In the genomic region with DNA sequence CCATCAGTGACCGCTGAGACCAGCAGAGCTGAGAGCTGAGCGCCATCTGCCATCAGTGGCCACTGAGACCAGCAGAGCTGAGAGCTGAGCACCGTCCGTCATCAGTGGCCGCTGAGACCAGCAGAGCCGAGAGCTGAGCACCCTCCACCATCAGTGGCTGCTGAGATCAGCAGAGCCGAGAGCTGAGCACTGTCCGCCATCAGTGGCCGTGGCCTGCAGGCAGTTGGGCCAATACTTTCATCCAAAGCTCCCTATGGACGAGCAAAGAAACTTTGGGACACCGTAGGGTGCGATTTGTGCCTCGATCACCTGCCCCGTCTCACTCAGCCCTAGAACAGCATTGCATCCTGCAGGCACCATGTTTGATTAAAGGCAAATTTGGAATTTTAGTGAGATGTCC, we compare ENCODE assay signal across 23 cellular contexts.
DNase-seq lines count a peak whose midpoint lies in the region; ATAC-seq and TF ChIP-seq lines count a peak whose summit lies in the region.
"Had no signal": no experiment of that assay in that cellular context is flagged by ENCODE, and none has a peak within 500 bp of the region (broad histone marks: within the 10 kb centered on the region; RNA-seq: fewer than 3 reads in every experiment).

No MANE protein-coding gene starts in this region.

- intact Hi-C loops in sigmoid colon (cut with DNase I), result no loop called here

- TF ChIP-seq CTCF in WTC11 (IDR thresholded peaks at IDR 0.05), result no peak
- no peak for TF ChIP-seq CTCF in sigmoid colon (IDR thresholded peaks at IDR 0.05)
- TF ChIP-seq CTCF in WERI-Rb-1 (IDR thresholded peaks at IDR 0.05; ENCODE audit: low read depth, low read length), result no peak

- H3K9me3 Mint-ChIP-seq in WTC11, result peaks cover 16% of the 10 kb centered on the region
- H3K9me3 Mint-ChIP-seq: CD4-positive, alpha-beta T cell; CD8-positive, alpha-beta memory T cell had no signal

- peaks cover 97% of the 10 kb centered on the region for H3K27me3 Mint-ChIP-seq in WTC11 (ENCODE audit: low read depth)
- H3K27me3 Mint-ChIP-seq: CD4-positive, alpha-beta T cell had no signal

- ATAC-seq in WTC11, result no peak
- ATAC-seq: A549, GM12878 had no signal

- no peaks in the 10 kb centered on the region for H3K4me1 ChIP-seq in sigmoid colon
- H3K4me1 ChIP-seq: A549, BE2C had no signal

- H3K27ac ChIP-seq in sigmoid colon (no peak overlapping the region), WERI-Rb-1 (no peak overlapping the region)
- H3K27ac ChIP-seq: A549; BLaER1 treated with 17β-estradiol and CSF1 and Interleukin-3, amounts not matched to agents 10 nM and 100 nM; GM23248 had no signal

- H3K4me3 Mint-ChIP-seq in WTC11, result no peak overlapping the region
- H3K4me3 Mint-ChIP-seq: CD14-positive monocyte; CD4-positive, alpha-beta T cell; CD8-positive, alpha-beta memory T cell had no signal

- no peaks in the 10 kb centered on the region for H3K4me1 Mint-ChIP-seq in WTC11
- H3K4me1 Mint-ChIP-seq: CD14-positive monocyte; CD8-positive, alpha-beta memory T cell had no signal

- POLR2A ChIA-PET in WTC11 (lab: Charles Lee), result no interaction called here

- DNase-seq in WTC11 (ENCODE audit: low spot score) (peak; percentile 4), sigmoid colon (peak; percentile 27), occipital lobe (lab: John Stamatoyannopoulos, UW) (no peak), WERI-Rb-1 (no peak)
- DNase-seq in activated CD4-positive, CD25-positive, alpha-beta regulatory T cell treated with anti-CD3 and anti-CD28 coated beads, Interleukin-2, amount 50 U/mL, for 72 hours, result no peak
- DNase-seq: 8988T; ACHN; AML-193; BE2C; CD4-positive, alpha-beta T cell; CD8-positive, alpha-beta memory T cell; DMS 273 treated with DMSO at 0.1 percent for 48 hours; DMS79; EL; GDM1; GM23248; H7; HCEC 1CT had no signal

- 92 to 93% methylated on average over 14 of the region's 14 CpGs for WGBS in sigmoid colon, 2 donors

- CTCF ChIA-PET in WTC11 (lab: Charles Lee), result interaction anchor here (1.7 kb wide), 1 partner anchor 128 kb away, joined by 4 read pairs; no protein-coding TSS in a partner anchor

- H3K4me3 ChIP-seq in iPS-18c (ENCODE audit: insufficient read depth, low read depth, low read length) (peak overlapping the region; percentile 15; the same call in 1 of the 2 replicates), sigmoid colon (no peak overlapping the region), WERI-Rb-1 (ENCODE audit: low read depth, low read length) (no peak overlapping the region)
- H3K4me3 ChIP-seq: A549; BLaER1 treated with 17β-estradiol and CSF1 and Interleukin-3, amounts not matched to agents 10 nM and 100 nM; GM12878; GM23248 had no signal

- TF ChIP-seq EP300 in sigmoid colon (IDR thresholded peaks at IDR 0.05), result no peak

- peaks cover 52% of the 10 kb centered on the region for H3K9me3 ChIP-seq in iPS-18c (ENCODE audit: control insufficient read depth, insufficient read depth, low read length)
- H3K9me3 ChIP-seq in sigmoid colon, result no peaks in the 10 kb centered on the region
- no peaks in the 10 kb centered on the region for H3K9me3 ChIP-seq in WERI-Rb-1 (ENCODE audit: severe bottlenecking)
- H3K9me3 ChIP-seq: A549, BE2C had no signal

- H3K27me3 ChIP-seq in sigmoid colon, result peaks cover 0 to 8% (median 0%) of the 10 kb centered on the region in 3 donors
- no peaks in the 10 kb centered on the region for H3K27me3 ChIP-seq in WERI-Rb-1 (ENCODE audit: insufficient read depth, low read depth, severe bottlenecking)
- H3K27me3 ChIP-seq: BE2C; BLaER1 treated with 17β-estradiol and CSF1 and Interleukin-3, amounts not matched to agents 10 nM and 100 nM had no signal

- peaks cover 10% of the 10 kb centered on the region for H3K36me3 Mint-ChIP-seq in WTC11
- H3K36me3 Mint-ChIP-seq: CD14-positive monocyte; CD8-positive, alpha-beta memory T cell had no signal

- no peak for TF ChIP-seq POLR2A in sigmoid colon (IDR thresholded peaks at IDR 0.05)

- H3K36me3 ChIP-seq in sigmoid colon, result no peaks in the 10 kb centered on the region
- H3K36me3 ChIP-seq in WERI-Rb-1, result no peaks in the 10 kb centered on the region
- H3K36me3 ChIP-seq: BE2C; BLaER1 treated with 17β-estradiol and CSF1 and Interleukin-3, amounts not matched to agents 10 nM and 100 nM had no signal

- no peak overlapping the region for H3K27ac Mint-ChIP-seq in WTC11
- H3K27ac Mint-ChIP-seq: CD4-positive, alpha-beta T cell; CD8-positive, alpha-beta memory T cell had no signal

TF ChIP-seq in WTC11, 78 proteins besides CTCF, POLR2A, EP300 and RAD21:
- TF ChIP-seq, protein P1, sequence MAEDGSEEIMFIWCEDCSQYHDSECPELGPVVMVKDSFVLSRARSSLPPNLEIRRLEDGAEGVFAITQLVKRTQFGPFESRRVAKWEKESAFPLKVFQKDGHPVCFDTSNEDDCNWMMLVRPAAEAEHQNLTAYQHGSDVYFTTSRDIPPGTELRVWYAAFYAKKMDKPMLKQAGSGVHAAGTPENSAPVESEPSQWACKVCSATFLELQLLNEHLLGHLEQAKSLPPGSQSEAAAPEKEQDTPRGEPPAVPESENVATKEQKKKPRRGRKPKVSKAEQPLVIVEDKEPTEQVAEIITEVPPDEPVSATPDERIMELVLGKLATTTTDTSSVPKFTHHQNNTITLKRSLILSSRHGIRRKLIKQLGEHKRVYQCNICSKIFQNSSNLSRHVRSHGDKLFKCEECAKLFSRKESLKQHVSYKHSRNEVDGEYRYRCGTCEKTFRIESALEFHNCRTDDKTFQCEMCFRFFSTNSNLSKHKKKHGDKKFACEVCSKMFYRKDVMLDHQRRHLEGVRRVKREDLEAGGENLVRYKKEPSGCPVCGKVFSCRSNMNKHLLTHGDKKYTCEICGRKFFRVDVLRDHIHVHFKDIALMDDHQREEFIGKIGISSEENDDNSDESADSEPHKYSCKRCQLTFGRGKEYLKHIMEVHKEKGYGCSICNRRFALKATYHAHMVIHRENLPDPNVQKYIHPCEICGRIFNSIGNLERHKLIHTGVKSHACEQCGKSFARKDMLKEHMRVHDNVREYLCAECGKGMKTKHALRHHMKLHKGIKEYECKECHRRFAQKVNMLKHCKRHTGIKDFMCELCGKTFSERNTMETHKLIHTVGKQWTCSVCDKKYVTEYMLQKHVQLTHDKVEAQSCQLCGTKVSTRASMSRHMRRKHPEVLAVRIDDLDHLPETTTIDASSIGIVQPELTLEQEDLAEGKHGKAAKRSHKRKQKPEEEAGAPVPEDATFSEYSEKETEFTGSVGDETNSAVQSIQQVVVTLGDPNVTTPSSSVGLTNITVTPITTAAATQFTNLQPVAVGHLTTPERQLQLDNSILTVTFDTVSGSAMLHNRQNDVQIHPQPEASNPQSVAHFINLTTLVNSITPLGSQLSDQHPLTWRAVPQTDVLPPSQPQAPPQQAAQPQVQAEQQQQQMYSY (CRISPR knock-in tag; IDR thresholded peaks at IDR 0.05), result no peak
- no peak for TF ChIP-seq CREB1 (CRISPR knock-in tag; IDR thresholded peaks at IDR 0.05)
- TF ChIP-seq ZNF423 (CRISPR knock-in tag; IDR thresholded peaks at IDR 0.05), result no peak
- TF ChIP-seq, protein P2, sequence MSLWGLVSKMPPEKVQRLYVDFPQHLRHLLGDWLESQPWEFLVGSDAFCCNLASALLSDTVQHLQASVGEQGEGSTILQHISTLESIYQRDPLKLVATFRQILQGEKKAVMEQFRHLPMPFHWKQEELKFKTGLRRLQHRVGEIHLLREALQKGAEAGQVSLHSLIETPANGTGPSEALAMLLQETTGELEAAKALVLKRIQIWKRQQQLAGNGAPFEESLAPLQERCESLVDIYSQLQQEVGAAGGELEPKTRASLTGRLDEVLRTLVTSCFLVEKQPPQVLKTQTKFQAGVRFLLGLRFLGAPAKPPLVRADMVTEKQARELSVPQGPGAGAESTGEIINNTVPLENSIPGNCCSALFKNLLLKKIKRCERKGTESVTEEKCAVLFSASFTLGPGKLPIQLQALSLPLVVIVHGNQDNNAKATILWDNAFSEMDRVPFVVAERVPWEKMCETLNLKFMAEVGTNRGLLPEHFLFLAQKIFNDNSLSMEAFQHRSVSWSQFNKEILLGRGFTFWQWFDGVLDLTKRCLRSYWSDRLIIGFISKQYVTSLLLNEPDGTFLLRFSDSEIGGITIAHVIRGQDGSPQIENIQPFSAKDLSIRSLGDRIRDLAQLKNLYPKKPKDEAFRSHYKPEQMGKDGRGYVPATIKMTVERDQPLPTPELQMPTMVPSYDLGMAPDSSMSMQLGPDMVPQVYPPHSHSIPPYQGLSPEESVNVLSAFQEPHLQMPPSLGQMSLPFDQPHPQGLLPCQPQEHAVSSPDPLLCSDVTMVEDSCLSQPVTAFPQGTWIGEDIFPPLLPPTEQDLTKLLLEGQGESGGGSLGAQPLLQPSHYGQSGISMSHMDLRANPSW (CRISPR knock-in tag; conservative IDR thresholded peaks at IDR 0.05; ENCODE audit: low read depth), result no peak
- TF ChIP-seq, protein P3, sequence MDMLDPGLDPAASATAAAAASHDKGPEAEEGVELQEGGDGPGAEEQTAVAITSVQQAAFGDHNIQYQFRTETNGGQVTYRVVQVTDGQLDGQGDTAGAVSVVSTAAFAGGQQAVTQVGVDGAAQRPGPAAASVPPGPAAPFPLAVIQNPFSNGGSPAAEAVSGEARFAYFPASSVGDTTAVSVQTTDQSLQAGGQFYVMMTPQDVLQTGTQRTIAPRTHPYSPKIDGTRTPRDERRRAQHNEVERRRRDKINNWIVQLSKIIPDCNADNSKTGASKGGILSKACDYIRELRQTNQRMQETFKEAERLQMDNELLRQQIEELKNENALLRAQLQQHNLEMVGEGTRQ (CRISPR knock-in tag; IDR thresholded peaks at IDR 0.05), result no peak
- TF ChIP-seq, protein P4, sequence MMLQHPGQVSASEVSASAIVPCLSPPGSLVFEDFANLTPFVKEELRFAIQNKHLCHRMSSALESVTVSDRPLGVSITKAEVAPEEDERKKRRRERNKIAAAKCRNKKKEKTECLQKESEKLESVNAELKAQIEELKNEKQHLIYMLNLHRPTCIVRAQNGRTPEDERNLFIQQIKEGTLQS (CRISPR knock-in tag; conservative IDR thresholded peaks at IDR 0.05), result no peak
- no peak for TF ChIP-seq FOXK1 (CRISPR knock-in tag; IDR thresholded peaks at IDR 0.05)
- no peak for TF ChIP-seq NFATC4 (CRISPR knock-in tag; IDR thresholded peaks at IDR 0.05)
- TF ChIP-seq TEAD1 (CRISPR knock-in tag; IDR thresholded peaks at IDR 0.05), result no peak

Comparison
In these comparisons a context has a peak if more than half of its experiments do, and no peak if none do; other contexts are left out.
1. DNase-seq: peak in WTC11 (single experiment) and sigmoid colon (single experiment); none in occipital lobe (single experiment), activated CD4-positive, CD25-positive, alpha-beta regulatory T cell treated with anti-CD3 and anti-CD28 coated beads, Interleukin-2, amount 50 U/mL, for 72 hours (single experiment) and WERI-Rb-1 (single experiment).